Comparison of ENCODE assay signal across 1 cellular context in the genomic region with DNA sequence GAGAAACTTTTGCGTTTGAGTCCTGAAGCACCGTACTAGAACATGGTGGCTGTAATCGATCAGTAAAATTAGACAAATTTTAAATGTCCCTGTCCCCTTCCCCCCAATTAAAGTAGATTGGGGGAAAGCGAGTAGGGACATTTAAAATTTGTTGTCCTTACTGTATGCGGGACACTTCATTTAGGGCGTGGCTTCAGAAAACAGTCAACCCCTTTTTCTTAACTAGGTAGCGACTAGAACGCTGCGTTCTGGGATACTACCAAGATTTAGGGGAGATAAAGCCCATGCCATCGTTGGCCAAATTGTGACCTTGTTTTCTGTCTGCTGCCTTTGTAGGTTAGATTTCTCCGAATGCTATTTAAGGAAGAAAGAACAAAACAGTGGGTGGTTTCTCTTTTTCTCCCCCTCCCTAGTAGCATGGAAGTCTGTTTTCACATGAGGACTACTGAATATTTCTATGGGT.
TF ChIP-seq lines count a peak whose summit lies in the region.

No MANE protein-coding gene starts in this region.

TF ChIP-seq in K562, 482 proteins besides CTCF, POLR2A, EP300 and RAD21 (continues in another document):
- TF ChIP-seq ZNF318 (IDR thresholded peaks at IDR 0.05; ENCODE audit: borderline replicate concordance in 1 of 2, low read depth in 1 of 2) (no peak), ZNF444 (CRISPR knock-in tag; IDR thresholded peaks at IDR 0.05) (no peak), ZEB2 (IDR thresholded peaks at IDR 0.05) (no peak), NCOA6 (IDR thresholded peaks at IDR 0.05) (no peak), HDAC6 (IDR thresholded peaks at IDR 0.05; ENCODE audit: low read depth, low read length) (no peak), COPS2 (conservative IDR thresholded peaks at IDR 0.05) (no peak), ZNF239 (CRISPR knock-in tag; IDR thresholded peaks at IDR 0.05) (no peak), SREBF2 (CRISPR knock-in tag; IDR thresholded peaks at IDR 0.05) (no peak), HDAC1 (IDR thresholded peaks at IDR 0.05) (no peak), ZNF780A (CRISPR knock-in tag; IDR thresholded peaks at IDR 0.05) (no peak), PBX2 (CRISPR knock-in tag; IDR thresholded peaks at IDR 0.05; ENCODE audit: low read depth) (no peak), PBX2 (tag; conservative IDR thresholded peaks at IDR 0.05; ENCODE audit: low read depth) (no peak), ZNF263 (CRISPR knock-in tag; IDR thresholded peaks at IDR 0.05; ENCODE audit: borderline replicate concordance) (no peak), AFF4 (CRISPR knock-in tag; IDR thresholded peaks at IDR 0.05) (peak; percentile 80), ADNP (tag; IDR thresholded peaks at IDR 0.05) (no peak), ZNF143 (CRISPR knock-in tag; IDR thresholded peaks at IDR 0.05) (no peak), CXXC5 (CRISPR knock-in tag; IDR thresholded peaks at IDR 0.05) (no peak), CREM (IDR thresholded peaks at IDR 0.05; ENCODE audit: low read depth) (no peak), ZNF785 (CRISPR knock-in tag; IDR thresholded peaks at IDR 0.05) (no peak), POLR2AphosphoS5 (IDR thresholded peaks at IDR 0.05; ENCODE audit: control insufficient read depth, insufficient read depth, low read depth, low read length) (peak; percentile 29; the same call in 1 of the 2 replicates), KDM5B (IDR thresholded peaks at IDR 0.05; ENCODE audit: insufficient replicate concordance, low read depth, low read length) (peak; percentile 52), CGGBP1 (CRISPR knock-in tag; IDR thresholded peaks at IDR 0.05) (no peak), SIN3A (IDR thresholded peaks at IDR 0.05; ENCODE audit: borderline replicate concordance in 2 of 2, control insufficient read depth in 1 of 2, low read depth in 2 of 2, low read length in 2 of 2) (peak in 1 of 2 experiments; percentile 44; a peak in 1 of 4 replicates), E2F3 (CRISPR knock-in tag; IDR thresholded peaks at IDR 0.05) (no peak), LARP7 (IDR thresholded peaks at IDR 0.05) (no peak), ZNF133 (CRISPR knock-in tag; IDR thresholded peaks at IDR 0.05) (no peak), PHB2 (IDR thresholded peaks at IDR 0.05; ENCODE audit: low read depth) (no peak), ZNF121 (CRISPR knock-in tag; conservative IDR thresholded peaks at IDR 0.05) (no peak)
- TF ChIP-seq, protein P1, sequence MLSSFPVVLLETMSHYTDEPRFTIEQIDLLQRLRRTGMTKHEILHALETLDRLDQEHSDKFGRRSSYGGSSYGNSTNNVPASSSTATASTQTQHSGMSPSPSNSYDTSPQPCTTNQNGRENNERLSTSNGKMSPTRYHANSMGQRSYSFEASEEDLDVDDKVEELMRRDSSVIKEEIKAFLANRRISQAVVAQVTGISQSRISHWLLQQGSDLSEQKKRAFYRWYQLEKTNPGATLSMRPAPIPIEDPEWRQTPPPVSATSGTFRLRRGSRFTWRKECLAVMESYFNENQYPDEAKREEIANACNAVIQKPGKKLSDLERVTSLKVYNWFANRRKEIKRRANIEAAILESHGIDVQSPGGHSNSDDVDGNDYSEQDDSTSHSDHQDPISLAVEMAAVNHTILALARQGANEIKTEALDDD (IDR thresholded peaks at IDR 0.05) = peak; percentile 90
- TF ChIP-seq, protein P2, sequence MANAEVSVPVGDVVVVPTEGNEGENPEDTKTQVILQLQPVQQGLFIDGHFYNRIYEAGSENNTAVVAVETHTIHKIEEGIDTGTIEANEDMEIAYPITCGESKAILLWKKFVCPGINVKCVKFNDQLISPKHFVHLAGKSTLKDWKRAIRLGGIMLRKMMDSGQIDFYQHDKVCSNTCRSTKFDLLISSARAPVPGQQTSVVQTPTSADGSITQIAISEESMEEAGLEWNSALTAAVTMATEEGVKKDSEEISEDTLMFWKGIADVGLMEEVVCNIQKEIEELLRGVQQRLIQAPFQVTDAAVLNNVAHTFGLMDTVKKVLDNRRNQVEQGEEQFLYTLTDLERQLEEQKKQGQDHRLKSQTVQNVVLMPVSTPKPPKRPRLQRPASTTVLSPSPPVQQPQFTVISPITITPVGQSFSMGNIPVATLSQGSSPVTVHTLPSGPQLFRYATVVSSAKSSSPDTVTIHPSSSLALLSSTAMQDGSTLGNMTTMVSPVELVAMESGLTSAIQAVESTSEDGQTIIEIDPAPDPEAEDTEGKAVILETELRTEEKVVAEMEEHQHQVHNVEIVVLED (CRISPR knock-in tag; IDR thresholded peaks at IDR 0.05) = no peak
- TF ChIP-seq, protein P3, sequence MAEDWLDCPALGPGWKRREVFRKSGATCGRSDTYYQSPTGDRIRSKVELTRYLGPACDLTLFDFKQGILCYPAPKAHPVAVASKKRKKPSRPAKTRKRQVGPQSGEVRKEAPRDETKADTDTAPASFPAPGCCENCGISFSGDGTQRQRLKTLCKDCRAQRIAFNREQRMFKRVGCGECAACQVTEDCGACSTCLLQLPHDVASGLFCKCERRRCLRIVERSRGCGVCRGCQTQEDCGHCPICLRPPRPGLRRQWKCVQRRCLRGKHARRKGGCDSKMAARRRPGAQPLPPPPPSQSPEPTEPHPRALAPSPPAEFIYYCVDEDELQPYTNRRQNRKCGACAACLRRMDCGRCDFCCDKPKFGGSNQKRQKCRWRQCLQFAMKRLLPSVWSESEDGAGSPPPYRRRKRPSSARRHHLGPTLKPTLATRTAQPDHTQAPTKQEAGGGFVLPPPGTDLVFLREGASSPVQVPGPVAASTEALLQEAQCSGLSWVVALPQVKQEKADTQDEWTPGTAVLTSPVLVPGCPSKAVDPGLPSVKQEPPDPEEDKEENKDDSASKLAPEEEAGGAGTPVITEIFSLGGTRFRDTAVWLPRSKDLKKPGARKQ (CRISPR knock-in tag; IDR thresholded peaks at IDR 0.05) = no peak
- TF ChIP-seq, protein P4, sequence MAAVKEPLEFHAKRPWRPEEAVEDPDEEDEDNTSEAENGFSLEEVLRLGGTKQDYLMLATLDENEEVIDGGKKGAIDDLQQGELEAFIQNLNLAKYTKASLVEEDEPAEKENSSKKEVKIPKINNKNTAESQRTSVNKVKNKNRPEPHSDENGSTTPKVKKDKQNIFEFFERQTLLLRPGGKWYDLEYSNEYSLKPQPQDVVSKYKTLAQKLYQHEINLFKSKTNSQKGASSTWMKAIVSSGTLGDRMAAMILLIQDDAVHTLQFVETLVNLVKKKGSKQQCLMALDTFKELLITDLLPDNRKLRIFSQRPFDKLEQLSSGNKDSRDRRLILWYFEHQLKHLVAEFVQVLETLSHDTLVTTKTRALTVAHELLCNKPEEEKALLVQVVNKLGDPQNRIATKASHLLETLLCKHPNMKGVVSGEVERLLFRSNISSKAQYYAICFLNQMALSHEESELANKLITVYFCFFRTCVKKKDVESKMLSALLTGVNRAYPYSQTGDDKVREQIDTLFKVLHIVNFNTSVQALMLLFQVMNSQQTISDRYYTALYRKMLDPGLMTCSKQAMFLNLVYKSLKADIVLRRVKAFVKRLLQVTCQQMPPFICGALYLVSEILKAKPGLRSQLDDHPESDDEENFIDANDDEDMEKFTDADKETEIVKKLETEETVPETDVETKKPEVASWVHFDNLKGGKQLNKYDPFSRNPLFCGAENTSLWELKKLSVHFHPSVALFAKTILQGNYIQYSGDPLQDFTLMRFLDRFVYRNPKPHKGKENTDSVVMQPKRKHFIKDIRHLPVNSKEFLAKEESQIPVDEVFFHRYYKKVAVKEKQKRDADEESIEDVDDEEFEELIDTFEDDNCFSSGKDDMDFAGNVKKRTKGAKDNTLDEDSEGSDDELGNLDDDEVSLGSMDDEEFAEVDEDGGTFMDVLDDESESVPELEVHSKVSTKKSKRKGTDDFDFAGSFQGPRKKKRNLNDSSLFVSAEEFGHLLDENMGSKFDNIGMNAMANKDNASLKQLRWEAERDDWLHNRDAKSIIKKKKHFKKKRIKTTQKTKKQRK (IDR thresholded peaks at IDR 0.05; ENCODE audit: borderline replicate concordance, low read depth, low read length) = no peak
